8 cellular contexts compared by ENCODE assay signal in the genomic region with DNA sequence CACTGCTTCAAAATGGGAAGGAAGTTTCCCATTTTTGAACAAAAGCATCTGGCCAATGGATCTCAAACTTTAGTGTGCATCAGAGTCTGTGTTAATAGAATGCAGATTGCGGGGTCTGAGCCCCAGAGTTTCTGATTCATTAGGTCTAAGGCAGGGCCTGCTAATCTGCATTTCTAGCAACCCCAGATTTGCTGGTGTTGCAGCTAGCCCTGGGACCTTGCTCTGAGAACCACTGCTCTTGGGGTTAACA. TPM values are rescaled to one million over a fixed set of nuclear protein-coding genes. Genes with fewer than 3 reads are reported as not detected.
DNase-seq lines count a peak whose midpoint lies in the region; ATAC-seq, FAIRE-seq and TF ChIP-seq lines count a peak whose summit lies in the region.

No MANE protein-coding gene starts in this region.

- H3K9me3 ChIP-seq in right atrium auricular region (no peaks in the 10 kb centered on the region), kidney (ENCODE audit: control insufficient read depth in 1 of 2, low read length in 2 of 2) (no peaks in the 10 kb centered on the region), tibial nerve (no peaks in the 10 kb centered on the region)

- FAIRE-seq in kidney (lab: Jason Lieb, UNC) = no peak

- peak; percentile 46 for DNase-seq in cardiac septum (ENCODE audit: low spot score)
- DNase-seq in right atrium auricular region (ENCODE audit: low spot score) = no peak
- no peak for DNase-seq in kidney
- no peak for DNase-seq in ureter (ENCODE audit: low spot score)
- DNase-seq in tibial nerve (ENCODE audit: low spot score in 2 of 2) = no peak
- DNase-seq in anterior cingulate cortex (lab: John Stamatoyannopoulos, UW) = no peak
- DNase-seq in D341Med (ENCODE audit: low spot score) = no peak

- H3K27me3 ChIP-seq in right atrium auricular region (no peaks in the 10 kb centered on the region), tibial nerve (no peaks in the 10 kb centered on the region)

- H3K4me3 ChIP-seq in right atrium auricular region = no peak overlapping the region
- H3K4me3 ChIP-seq in kidney (ENCODE audit: low read length in 2 of 2) = no peak overlapping the region
- no peak overlapping the region for H3K4me3 ChIP-seq in tibial nerve

- TF ChIP-seq CTCF in right atrium auricular region (IDR thresholded peaks at IDR 0.05) = no peak
- TF ChIP-seq CTCF in kidney (IDR thresholded peaks at IDR 0.05; ENCODE audit: borderline replicate concordance, extremely low read depth, insufficient read depth) = no peak
- no peak for TF ChIP-seq CTCF in tibial nerve (IDR thresholded peaks at IDR 0.05)

- TF ChIP-seq EP300 in tibial nerve (IDR thresholded peaks at IDR 0.05) = no peak

- H3K9ac ChIP-seq in kidney (ENCODE audit: low read length in 2 of 2) = no peak overlapping the region

- H3K36me3 ChIP-seq in right atrium auricular region (no peaks in the 10 kb centered on the region), kidney (ENCODE audit: control insufficient read depth in 1 of 2, insufficient read depth in 2 of 2, low read length in 2 of 2) (no peaks in the 10 kb centered on the region), tibial nerve (no peaks in the 10 kb centered on the region)

- TF ChIP-seq POLR2A in tibial nerve (IDR thresholded peaks at IDR 0.05) = no peak

- H3K4me1 ChIP-seq in right atrium auricular region (peaks cover 0 to 16% of the 10 kb centered on the region in 2 donors), kidney (ENCODE audit: control insufficient read depth in 1 of 2, insufficient read depth in 1 of 2, low read depth in 1 of 2, low read length in 2 of 2) (peaks cover 13 to 20% of the 10 kb centered on the region in 2 donors), tibial nerve (peaks cover 0 to 28% (median 22%) of the 10 kb centered on the region in 4 donors)

- ATAC-seq in HG03521 (IDR thresholded peaks at IDR 0.05; ENCODE audit: unreplicated experiment) = peak; percentile 8

- H3K27ac ChIP-seq in right atrium auricular region = no peak overlapping the region
- peak overlapping the region; percentile 36 to 58 for H3K27ac ChIP-seq in kidney (ENCODE audit: low read depth in 2 of 2, low read length in 2 of 2)
- H3K27ac ChIP-seq in tibial nerve = peak overlapping the region in 2 of 4 donors; percentile 66 to 72

- WGBS in tibial nerve, 2 donors = 93 to 100% methylated on average over 1 of the region's 1 CpG

- intact Hi-C loops in cardiac septum (cut with DNase I) = no loop called here
- intact Hi-C loops in kidney (cut with DNase I) = no loop called here

RNA-seq across cellular contexts. Expression of gene USP3, which starts 30.7 kb away (rescaled TPM):
- total RNA-seq in cardiac septum (16.2 TPM), right atrium auricular region (10 to 100 TPM; 12.3 to 18.5 TPM), kidney (72.5 TPM), ureter (107 TPM), tibial nerve (10 to 100 TPM; 32.8 to 47.3 (median 38.3) TPM)
- polyA plus RNA-seq in kidney (ENCODE audit: insufficient read depth, low read depth, low replicate concordance) = 25.2 TPM

Comparison
In these comparisons a context has a peak if more than half of its experiments do, and no peak if none do; other contexts are left out.
1. H3K27ac ChIP-seq: peak in kidney (2 of 2); none in right atrium auricular region (0 of 2).